ENCODE assay signal across 36 cellular contexts in the genomic region with DNA sequence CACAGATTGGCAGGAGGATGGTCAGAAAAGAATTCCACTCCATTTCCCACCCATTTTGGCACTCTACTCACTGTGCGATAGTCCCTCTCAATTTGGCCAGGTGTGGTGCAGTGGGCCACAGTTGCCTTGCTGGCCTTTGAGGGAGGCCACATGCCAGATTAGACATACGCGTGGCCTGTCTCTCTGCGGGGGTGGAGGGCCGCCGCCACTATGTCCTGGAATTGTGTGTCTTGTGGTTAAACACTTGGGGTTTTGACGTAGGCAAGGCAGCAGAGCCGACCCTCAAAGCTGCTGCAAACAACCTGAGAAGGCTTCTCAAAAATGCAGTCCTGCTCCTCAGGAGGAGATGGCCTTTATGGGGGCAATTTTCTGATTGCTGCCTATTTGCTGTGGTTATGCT. TPM values are rescaled to one million over a fixed set of nuclear protein-coding genes. Genes with fewer than 3 reads are reported as not detected.
"Had no signal": no experiment of that assay in that cellular context is flagged by ENCODE, and none has a peak within 500 bp of the region (broad histone marks: within the 10 kb centered on the region; RNA-seq: fewer than 3 reads in every experiment).

No MANE protein-coding gene starts in this region.

- H3K4me3 ChIP-seq: MG63 had no signal

- DNase-seq: Karpas-422, Kasumi-1, MG63, MM.1S, MV-4-11, NCI-H1048, NCI-H1092, NCI-H1092 treated with DMSO at 0.1 percent for 48 hours, NCI-H1105, NCI-H1105 treated with DMSO at 0.1 percent for 48 hours, NCI-H1417, NCI-H1417 treated with DMSO at 0.1 percent for 48 hours, NCI-H1436, NCI-H1436 treated with DMSO at 0.1 percent for 48 hours, NCI-H146, NCI-H1694, NCI-H1694 treated with DMSO at 0.1 percent for 48 hours, NCI-H187, NCI-H187 treated with DMSO at 0.1 percent for 48 hours, NCI-H1930, NCI-H2029, NCI-H2029 treated with DMSO at 0.1 percent for 48 hours, NCI-H2081, NCI-H2081 treated with DMSO at 0.1 percent for 48 hours, NCI-H2107, NCI-H2171, NCI-H2171 treated with DMSO at 0.1 percent for 48 hours, NCI-H2227 treated with DMSO at 0.1 percent for 48 hours, NCI-H226, NCI-H345, NCI-H446, NCI-H446 treated with DMSO at 0.1 percent for 48 hours, NCI-H510A, NCI-H510A treated with DMSO at 0.1 percent for 48 hours had no signal

- H3K27me3 ChIP-seq: MG63 had no signal

- H3K36me3 ChIP-seq: MG63 had no signal

- H3K9me3 ChIP-seq: MG63 had no signal

RNA-seq across cellular contexts. Expression of gene DAAM2, which starts 4.9 kb away (rescaled TPM):
- total RNA-seq: MCF 10A, NCI-H460 had no signal
